In genomic region chr20:4328541-4328940, GRCh38 we compare ENCODE assay signal across 29 cellular contexts.
"Had no signal": no experiment of that assay in that cellular context is flagged by ENCODE, and none has a peak within 500 bp of the region (broad histone marks: within the 10 kb centered on the region; RNA-seq: fewer than 3 reads in every experiment).

No MANE protein-coding gene starts in this region.

- H3K9me3 ChIP-seq: adrenal gland, body of pancreas, gastrocnemius medialis had no signal

- H3K27ac ChIP-seq: adrenal gland, body of pancreas, epithelial cell of prostate, foreskin keratinocyte, gastrocnemius medialis, heart left ventricle had no signal

- H3K27me3 ChIP-seq: adrenal gland, body of pancreas, gastrocnemius medialis, heart left ventricle had no signal

- H3K36me3 ChIP-seq: adrenal gland, gastrocnemius medialis, heart left ventricle had no signal

- H3K4me1 ChIP-seq: adrenal gland, body of pancreas, gastrocnemius medialis had no signal

- H3K4me3 ChIP-seq: adrenal gland, body of pancreas, gastrocnemius medialis, heart left ventricle had no signal

- DNase-seq: activated CD4-positive, alpha-beta T cell treated with anti-CD3 and anti-CD28 coated beads for 36 hours; activated CD4-positive, alpha-beta T cell treated with anti-CD3 and anti-CD28 coated beads, Interleukin-2, amount 10 ng/mL, durations not matched to agents 7 days and 5 days; activated CD4-positive, alpha-beta T cell treated with anti-CD3 and anti-CD28 coated beads, Interleukin-2, amount 50 U/mL, for 4 hours; activated CD4-positive, CD25-positive, alpha-beta regulatory T cell; activated CD4-positive, CD25-positive, alpha-beta regulatory T cell treated with anti-CD3 and anti-CD28 coated beads, Interleukin-2, amount 50 U/mL, for 72 hours; activated CD8-positive, alpha-beta memory T cell treated with anti-CD3 and anti-CD28 coated beads, Interleukin-2, amount 10 ng/mL, durations not matched to agents 7 days and 5 days; activated CD8-positive, alpha-beta memory T cell treated with anti-CD3 and anti-CD28 coated beads, Interleukin-2, amount 50 U/mL, for 4 hours; activated CD8-positive, alpha-beta T cell treated with anti-CD3 and anti-CD28 coated beads, Interleukin-2, amount 10 ng/mL, durations not matched to agents 7 days and 5 days; activated effector memory CD4-positive, alpha-beta T cell treated with anti-CD3 and anti-CD28 coated beads, Interleukin-2, amount 50 U/mL, for 16 hours; activated naive CD4-positive, alpha-beta T cell treated with anti-CD3 and anti-CD28 coated beads for 36 hours; activated naive CD8-positive, alpha-beta T cell treated with anti-CD3 and anti-CD28 coated beads for 36 hours; activated naive CD8-positive, alpha-beta T cell treated with anti-CD3 and anti-CD28 coated beads, Interleukin-2, amount 50 U/mL, for 24 hours; activated T-cell treated with anti-CD3 and anti-CD28 coated beads, Interleukin-2, amount 50 U/mL, for 1 hour; activated T-cell treated with anti-CD3 and anti-CD28 coated beads, Interleukin-2, amount 50 U/mL, for 48 hours; adrenal gland; amygdala; aorta; body of pancreas; caudate nucleus; cortex of kidney; effector CD8-positive, alpha-beta T cell; foreskin keratinocyte; gastrocnemius medialis; glutamatergic neuron; heart left ventricle; T-helper 1 cell; T-helper 17 cell; T1000 had no signal
